Comparison of ENCODE assay signal across 1 cellular context in the genomic region with DNA sequence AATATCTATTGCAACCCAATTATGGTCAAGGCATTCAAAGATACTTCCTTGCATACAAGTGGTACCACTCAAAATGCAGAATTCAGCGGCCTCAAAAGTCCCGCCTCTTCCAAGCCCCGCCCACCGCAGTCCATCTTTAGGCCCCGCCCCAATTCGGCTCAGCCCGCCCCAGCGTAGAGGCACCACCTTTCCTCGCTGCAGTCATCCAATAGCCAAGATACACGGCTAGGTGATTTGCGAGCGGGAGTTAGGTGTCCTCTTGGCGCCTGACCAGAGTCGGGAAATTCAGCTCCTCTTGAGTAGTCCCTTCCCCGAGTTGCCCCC.
TF ChIP-seq lines count a peak whose summit lies in the region.

No MANE protein-coding gene starts in this region.

TF ChIP-seq in IMR-90, 13 proteins besides CTCF, POLR2A, EP300 and RAD21:
- TF ChIP-seq BHLHE40 (IDR thresholded peaks at IDR 0.05; ENCODE audit: low read depth, low read length) (no peak), MXI1 (IDR thresholded peaks at IDR 0.05; ENCODE audit: borderline replicate concordance, low read depth, low read length) (no peak), RFX5 (IDR thresholded peaks at IDR 0.05; ENCODE audit: low read depth, low read length) (no peak), MAZ (IDR thresholded peaks at IDR 0.05; ENCODE audit: borderline replicate concordance, low read depth, low read length) (no peak), NFE2L2 (IDR thresholded peaks at IDR 0.05; ENCODE audit: low read depth, low read length) (no peak), RCOR1 (IDR thresholded peaks at IDR 0.05; ENCODE audit: insufficient replicate concordance, low read length) (no peak), USF2 (IDR thresholded peaks at IDR 0.05; ENCODE audit: low read depth, low read length) (no peak), FOS (IDR thresholded peaks at IDR 0.05; ENCODE audit: low read depth, low read length) (no peak), SMC3 (IDR thresholded peaks at IDR 0.05; ENCODE audit: low read depth, low read length) (no peak), MAFK (IDR thresholded peaks at IDR 0.05; ENCODE audit: low read depth, low read length) (no peak), CHD1 (IDR thresholded peaks at IDR 0.05; ENCODE audit: low read depth, low read length) (no peak), CEBPB (IDR thresholded peaks at IDR 0.05; ENCODE audit: low read depth, low read length) (no peak)
- TF ChIP-seq, protein P1, sequence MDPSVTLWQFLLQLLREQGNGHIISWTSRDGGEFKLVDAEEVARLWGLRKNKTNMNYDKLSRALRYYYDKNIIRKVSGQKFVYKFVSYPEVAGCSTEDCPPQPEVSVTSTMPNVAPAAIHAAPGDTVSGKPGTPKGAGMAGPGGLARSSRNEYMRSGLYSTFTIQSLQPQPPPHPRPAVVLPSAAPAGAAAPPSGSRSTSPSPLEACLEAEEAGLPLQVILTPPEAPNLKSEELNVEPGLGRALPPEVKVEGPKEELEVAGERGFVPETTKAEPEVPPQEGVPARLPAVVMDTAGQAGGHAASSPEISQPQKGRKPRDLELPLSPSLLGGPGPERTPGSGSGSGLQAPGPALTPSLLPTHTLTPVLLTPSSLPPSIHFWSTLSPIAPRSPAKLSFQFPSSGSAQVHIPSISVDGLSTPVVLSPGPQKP (IDR thresholded peaks at IDR 0.05; ENCODE audit: borderline replicate concordance, low read depth, low read length): no peak
